ENCODE assay signal across 21 cellular contexts in genomic region chr2:153823880-153824279, GRCh38. TPM values are rescaled to one million over a fixed set of nuclear protein-coding genes. Genes with fewer than 3 reads are reported as not detected.
"Had no signal": no experiment of that assay in that cellular context is flagged by ENCODE, and none has a peak within 500 bp of the region (broad histone marks: within the 10 kb centered on the region; RNA-seq: fewer than 3 reads in every experiment).

No MANE protein-coding gene starts in this region.

- FAIRE-seq: endometrium, kidney, pancreas, small intestine, TTC549 had no signal

- H3K4me1 Mint-ChIP-seq: activated naive CD4-positive, alpha-beta T cell treated with anti-CD3 and anti-CD28 coated beads, Interleukin-2, amount 50 U/mL, for 24 hours; neural progenitor cell; stimulated activated effector memory CD8-positive, alpha-beta T cell treated with anti-CD3 and anti-CD28 coated beads, Interleukin-12 subunit alpha, Interleukin-12 subunit beta, amount 100 ng/mL, for 72 hours; T-helper 17 cell had no signal

- H3K27me3 ChIP-seq: esophagus muscularis mucosa, gastrocnemius medialis, neural progenitor cell, pancreas, thyroid gland, uterus had no signal

- H3K36me3 ChIP-seq: esophagus muscularis mucosa, gastrocnemius medialis, neural progenitor cell, pancreas, thyroid gland, uterus had no signal

- ATAC-seq: gastrocnemius medialis; pancreas; stimulated activated effector memory CD8-positive, alpha-beta T cell treated with anti-CD3 and anti-CD28 coated beads, Interleukin-12 subunit alpha, Interleukin-12 subunit beta, amount 100 ng/mL, for 72 hours; T-helper 17 cell had no signal

- H3K27ac Mint-ChIP-seq: activated naive CD4-positive, alpha-beta T cell treated with anti-CD3 and anti-CD28 coated beads, Interleukin-2, amount 50 U/mL, for 24 hours; activated T-helper 2 cell treated with anti-CD3 and anti-CD28 coated beads, Interferon-gamma antibody, Interleukin-2, Interleukin-4, amounts not matched to agents 10 μg/mL and 5 μg/mL and 100 μg/mL, durations not matched to agents 14 hours and 24 hours and 36 hours; neural progenitor cell; stimulated activated effector memory CD8-positive, alpha-beta T cell treated with anti-CD3 and anti-CD28 coated beads, Interleukin-12 subunit alpha, Interleukin-12 subunit beta, amount 100 ng/mL, for 72 hours; T-helper 17 cell had no signal

- H3K27me3 Mint-ChIP-seq: activated naive CD4-positive, alpha-beta T cell treated with anti-CD3 and anti-CD28 coated beads, Interleukin-2, amount 50 U/mL, for 24 hours; T-helper 17 cell had no signal

- H3K4me3 ChIP-seq: dorsolateral prefrontal cortex, esophagus muscularis mucosa, gastrocnemius medialis, neural progenitor cell, pancreas, thyroid gland, uterus had no signal

- DNase-seq: activated CD4-positive, alpha-beta T cell treated with anti-CD3 and anti-CD28 coated beads, Interleukin-2, amount 50 U/mL, for 1 hour; activated T-cell treated with anti-CD3 and anti-CD28 coated beads for 4 hours; amniotic stem cell; dorsolateral prefrontal cortex; gastrocnemius medialis; kidney; pancreas; retina; small intestine; T-helper 17 cell; thyroid gland; uterus had no signal

- H3K4me3 Mint-ChIP-seq: activated naive CD4-positive, alpha-beta T cell treated with anti-CD3 and anti-CD28 coated beads, Interleukin-2, amount 50 U/mL, for 24 hours; neural progenitor cell; stimulated activated effector memory CD8-positive, alpha-beta T cell treated with anti-CD3 and anti-CD28 coated beads, Interleukin-12 subunit alpha, Interleukin-12 subunit beta, amount 100 ng/mL, for 72 hours; T-helper 17 cell had no signal

- H3K36me3 Mint-ChIP-seq: activated naive CD4-positive, alpha-beta T cell treated with anti-CD3 and anti-CD28 coated beads, Interleukin-2, amount 50 U/mL, for 24 hours; stimulated activated effector memory CD8-positive, alpha-beta T cell treated with anti-CD3 and anti-CD28 coated beads, Interleukin-12 subunit alpha, Interleukin-12 subunit beta, amount 100 ng/mL, for 72 hours had no signal

RNA-seq across cellular contexts. Expression of gene GALNT13, which starts 47.8 kb away (rescaled TPM):
- total RNA-seq: activated CD8-positive, alpha-beta memory T cell treated with anti-CD3 and anti-CD28 coated beads for 36 hours; activated T-helper 2 cell treated with anti-CD3 and anti-CD28 coated beads, Interferon-gamma antibody, Interleukin-2, Interleukin-4, amounts not matched to agents 10 μg/mL and 5 μg/mL and 100 μg/mL, durations not matched to agents 14 hours and 24 hours and 36 hours; liver; T-helper 17 cell had no signal
